Comparison of ENCODE assay signal across 23 cellular contexts in genomic region chrX:138349351-138349750, GRCh38.
"Had no signal": no experiment of that assay in that cellular context is flagged by ENCODE, and none has a peak within 500 bp of the region (broad histone marks: within the 10 kb centered on the region; RNA-seq: fewer than 3 reads in every experiment).

No MANE protein-coding gene starts in this region.

- H3K9me3 Mint-ChIP-seq: natural killer cell treated with Interleukin-12 subunit alpha and Interleukin-12 subunit beta and Interleukin-15 and Interleukin-18, amount 100 ng/mL, for 72 hours; type B pancreatic cell had no signal

- H3K27me3 ChIP-seq: right lobe of liver, stomach, tibial artery had no signal

- H3K36me3 ChIP-seq: left ventricle myocardium inferior, lower lobe of right lung, right lobe of liver, stomach, tibial artery had no signal

- H3K4me3 Mint-ChIP-seq: effector memory CD8-positive, alpha-beta T cell; immature natural killer cell; natural killer cell treated with Interleukin-12 subunit alpha and Interleukin-12 subunit beta and Interleukin-15 and Interleukin-18, amount 100 ng/mL, for 72 hours; neural crest cell; type B pancreatic cell had no signal

- H3K4me1 ChIP-seq: left ventricle myocardium inferior, lower lobe of right lung, parathyroid adenoma, right lobe of liver, stomach, tibial artery had no signal

- H3K27ac ChIP-seq: left ventricle myocardium inferior, lower lobe of right lung, parathyroid adenoma, right lobe of liver, stomach, tibial artery had no signal

- H3K36me3 Mint-ChIP-seq: immature natural killer cell; natural killer cell treated with Interleukin-12 subunit alpha and Interleukin-12 subunit beta and Interleukin-15 and Interleukin-18, amount 100 ng/mL, for 72 hours; type B pancreatic cell had no signal

- H3K9ac ChIP-seq: parathyroid adenoma had no signal

- H3K79me2 ChIP-seq: parathyroid adenoma had no signal

- H3K27me3 Mint-ChIP-seq: effector memory CD8-positive, alpha-beta T cell; natural killer cell treated with Interleukin-12 subunit alpha and Interleukin-12 subunit beta and Interleukin-15 and Interleukin-18, amount 100 ng/mL, for 72 hours; progenitor cell of endocrine pancreas; type B pancreatic cell had no signal

- H3K27ac Mint-ChIP-seq: effector memory CD8-positive, alpha-beta T cell; immature natural killer cell; natural killer cell treated with Interleukin-12 subunit alpha and Interleukin-12 subunit beta and Interleukin-15 and Interleukin-18, amount 100 ng/mL, for 72 hours; progenitor cell of endocrine pancreas; type B pancreatic cell had no signal

- H3K4me2 ChIP-seq: smooth muscle cell had no signal

- ATAC-seq: effector memory CD8-positive, alpha-beta T cell; left colon; lower lobe of right lung; natural killer cell treated with Interleukin-12 subunit alpha and Interleukin-12 subunit beta and Interleukin-15 and Interleukin-18, amount 100 ng/mL, for 72 hours; right lobe of liver had no signal

- H2AFZ ChIP-seq: parathyroid adenoma had no signal

- H3K4me3 ChIP-seq: left ventricle myocardium inferior, lower lobe of right lung, right lobe of liver, smooth muscle cell, stomach, tibial artery had no signal

- H3K9me3 ChIP-seq: left ventricle myocardium inferior, lower lobe of right lung, right lobe of liver, stomach, tibial artery had no signal

- H3K4me1 Mint-ChIP-seq: immature natural killer cell, neural crest cell had no signal

- DNase-seq: cortex of kidney; effector memory CD8-positive, alpha-beta T cell; hypothalamus; immature natural killer cell; islet precursor cell; kidney glomerular epithelial cell; left colon; left ventricle myocardium inferior; lower lobe of right lung; right lobe of liver; stimulated activated CD4-positive, alpha-beta T cell treated with anti-CD3 and anti-CD28 coated beads, Interleukin-12 subunit alpha, Interleukin-12 subunit beta, amount 100 ng/mL, for 4 hours; stimulated activated CD4-positive, alpha-beta T cell treated with anti-CD3 and anti-CD28 coated beads, Interleukin-1b, Interleukin-23, amount 100 ng/mL, for 48 hours; stimulated activated CD4-positive, alpha-beta T cell treated with anti-CD3 and anti-CD28 coated beads, Interleukin-4, amount 100 ng/mL, for 1 hour; stimulated activated CD8-positive, alpha-beta memory T cell treated with anti-CD3 and anti-CD28 coated beads, Interleukin-4, amount 100 ng/mL, for 48 hours; stimulated activated naive CD4-positive, alpha-beta T cell treated with Interleukin-2 at 50 U/mL for 16 hours; stomach; tibial artery had no signal
